8 cellular contexts compared by ENCODE assay signal in genomic region chr12:104358353-104359003, GRCh38.
A peak's percentile ranks its signal among the peaks of the same experiment; 100 is the strongest.
DNase-seq lines count a peak whose midpoint lies in the region; ATAC-seq and TF ChIP-seq lines count a peak whose summit lies in the region.

No MANE protein-coding gene starts in this region.

- H4K20me1 ChIP-seq in Loucy (ENCODE audit: insufficient read depth, low read length, poor library complexity, severe bottlenecking), result no peaks in the 10 kb centered on the region

- no peaks in the 10 kb centered on the region for H3K9me3 ChIP-seq in Loucy (ENCODE audit: insufficient read depth, low read depth, low read length)

- H2AFZ ChIP-seq in Loucy (ENCODE audit: low read length), result no peak overlapping the region

- H3K4me3 ChIP-seq in Loucy (ENCODE audit: low read length, poor library complexity, severe bottlenecking), result no peak overlapping the region
- no peak overlapping the region for H3K4me3 ChIP-seq in astrocyte of the cerebellum (ENCODE audit: low read depth, low read length)

- H3K27me3 ChIP-seq in Loucy (ENCODE audit: insufficient read depth, low read length, poor library complexity, severe bottlenecking), result no peaks in the 10 kb centered on the region

- no peaks in the 10 kb centered on the region for H3K9me2 ChIP-seq in Loucy (replicated peaks; ENCODE audit: low read depth, low read length)

- peak; percentile 5 for DNase-seq in DMS79 (lab: John Stamatoyannopoulos, UW)
- peak; percentile 23 for DNase-seq in T-helper 22 cell (ENCODE audit: low read depth)
- DNase-seq in astrocyte of the cerebellum (ENCODE audit: low read depth), result no peak
- peak; percentile 78 for DNase-seq in inferior parietal cortex (ENCODE audit: extremely low spot score)
- peak; percentile 57 for DNase-seq in stimulated activated CD4-positive, alpha-beta T cell treated with anti-CD3 and anti-CD28 coated beads, Interleukin-2, amount 100 ng/mL, for 4 hours (ENCODE audit: low read depth)

- no peaks in the 10 kb centered on the region for H3K4me1 ChIP-seq in Loucy (ENCODE audit: insufficient read depth, low read length, poor library complexity, severe bottlenecking)

- TF ChIP-seq CTCF in Loucy (conservative IDR thresholded peaks at IDR 0.05; ENCODE audit: low read length) (peak; percentile 92), astrocyte of the cerebellum (IDR thresholded peaks at IDR 0.05; ENCODE audit: low read depth, low read length, missing control alignments) (peak; percentile 71)

- in situ Hi-C loops in astrocyte of the cerebellum (cut with HindIII; ENCODE audit: low sequenced_read_pairs), result no loop called here

- H3K9ac ChIP-seq in Loucy (ENCODE audit: low read depth, low read length, poor library complexity, severe bottlenecking), result no peak overlapping the region

- H3F3A ChIP-seq in Loucy (ENCODE audit: low read depth), result no peaks in the 10 kb centered on the region

- H3K79me2 ChIP-seq in Loucy (ENCODE audit: insufficient read depth, low read length), result no peaks in the 10 kb centered on the region

- ATAC-seq in GM21447 (IDR thresholded peaks at IDR 0.05; ENCODE audit: unreplicated experiment) (peak; percentile 83), HG03460 (IDR thresholded peaks at IDR 0.05; ENCODE audit: unreplicated experiment) (no peak)

- peaks cover 9% of the 10 kb centered on the region; the same call in 1 of the 2 replicates for H3K36me3 ChIP-seq in Loucy (ENCODE audit: insufficient read depth, low read length)

- H3K4me2 ChIP-seq in Loucy (ENCODE audit: low read depth, low read length, poor library complexity, severe bottlenecking), result no peak overlapping the region
